Comparison of ENCODE assay signal across 9 cellular contexts in genomic region chrX:13092455-13092941, GRCh38. TPM values are rescaled to one million over a fixed set of nuclear protein-coding genes. Genes with fewer than 3 reads are reported as not detected.
DNase-seq lines count a peak whose midpoint lies in the region; ATAC-seq and TF ChIP-seq lines count a peak whose summit lies in the region.
"Had no signal": no experiment of that assay in that cellular context is flagged by ENCODE, and none has a peak within 500 bp of the region (broad histone marks: within the 10 kb centered on the region; RNA-seq: fewer than 3 reads in every experiment).

No MANE protein-coding gene starts in this region.

- 78 to 90% (median 82%) methylated on average over 6 to 7 of the region's 7 CpGs for WGBS in heart left ventricle, 4 donors

- H3K36me3 Mint-ChIP-seq in activated CD4-positive, alpha-beta T cell treated with anti-CD3 and anti-CD28 coated beads, Interleukin-2, amount 10 ng/mL, durations not matched to agents 7 days and 5 days (ENCODE audit: low read depth) = peaks cover 4% of the 10 kb centered on the region
- H3K36me3 Mint-ChIP-seq in neural progenitor cell (no peaks in the 10 kb centered on the region), MCF 10A (ENCODE audit: insufficient read depth, unreplicated experiment) (no peaks in the 10 kb centered on the region)

- POLR2A ChIA-PET in activated CD4-positive, alpha-beta T cell treated with anti-CD3 and anti-CD28 coated beads, Interleukin-2, amount 10 ng/mL, durations not matched to agents 7 days and 5 days (lab: Charles Lee) = interaction anchor here (0.6 to 3.0 kb wide), 3 partner anchors 41 to 120 kb away, joined by 3 to 36 read pairs (median 3); no protein-coding TSS in a partner anchor
- POLR2A ChIA-PET in MCF 10A (lab: Yijun Ruan, JAX) = no interaction called here

- H3K4me1 ChIP-seq in heart left ventricle = peaks cover 0 to 63% (median 11%) of the 10 kb centered on the region in 12 donors
- H3K4me1 ChIP-seq in neural progenitor cell = peaks cover 6% of the 10 kb centered on the region

- BruUV-seq in MCF 10A (replicated peaks; lab: Mats Ljungman, UMichigan) = no TSS peak

- H4K20me1 ChIP-seq in neural progenitor cell (ENCODE audit: low read depth) = no peaks in the 10 kb centered on the region

- no peaks in the 10 kb centered on the region for H3K79me2 ChIP-seq in neural progenitor cell (ENCODE audit: low read depth)

- no peak overlapping the region for H3K4me2 ChIP-seq in neural progenitor cell

- H3K27me3 Mint-ChIP-seq in activated CD4-positive, alpha-beta T cell treated with anti-CD3 and anti-CD28 coated beads, Interleukin-2, amount 10 ng/mL, durations not matched to agents 7 days and 5 days = no peaks in the 10 kb centered on the region
- H3K27me3 Mint-ChIP-seq in neural progenitor cell (ENCODE audit: insufficient read depth, low read depth) (peaks cover 4% of the 10 kb centered on the region), MCF 10A (ENCODE audit: insufficient read depth, unreplicated experiment) (peaks cover 14% of the 10 kb centered on the region)

- peak overlapping the region; percentile 42 for H3K4me3 Mint-ChIP-seq in activated CD4-positive, alpha-beta T cell treated with anti-CD3 and anti-CD28 coated beads, Interleukin-2, amount 10 ng/mL, durations not matched to agents 7 days and 5 days
- no peak overlapping the region for H3K4me3 Mint-ChIP-seq in neural progenitor cell
- H3K4me3 Mint-ChIP-seq in MCF 10A (ENCODE audit: unreplicated experiment) = no peak overlapping the region

- CTCF ChIA-PET in activated CD4-positive, alpha-beta T cell treated with anti-CD3 and anti-CD28 coated beads, Interleukin-2, amount 10 ng/mL, durations not matched to agents 7 days and 5 days (lab: Charles Lee) = interaction anchor here (0.6 to 16.4 kb wide), 21 partner anchors 9 to 398 kb away, joined by 3 to 137 read pairs (median 4); partner anchors contain the start of gene TMSB4X
- CTCF ChIA-PET in MCF 10A (lab: Yijun Ruan, JAX) = no interaction called here

- H3K9me3 ChIP-seq in heart left ventricle (peaks cover 0 to 7% (median 0%) of the 10 kb centered on the region in 12 donors), neural progenitor cell (ENCODE audit: low read depth) (no peaks in the 10 kb centered on the region)

- TF ChIP-seq CTCF in heart left ventricle (IDR thresholded peaks at IDR 0.05) (no peak), neural progenitor cell (IDR thresholded peaks at IDR 0.05) (no peak), MCF 10A (IDR thresholded peaks at IDR 0.05; ENCODE audit: unreplicated experiment) (no peak)

- intact Hi-C loops in heart left ventricle (cut with DNase I) (loop anchor here in 4 of 10 donors (10.0 kb wide), 3 partner anchors 58 to 118 kb away; partner anchors contain the start of gene TMSB4X (in 3 of the 4)), MCF 10A (cut with micrococcal nuclease) (no loop called here)

- TF ChIP-seq POLR2A in GM19099 (IDR thresholded peaks at IDR 0.05; ENCODE audit: extremely low read depth, insufficient read length, low read depth) (peak; percentile 68), heart left ventricle (IDR thresholded peaks at IDR 0.05) (no peak)

- H3K36me3 ChIP-seq in heart left ventricle = no peaks in the 10 kb centered on the region
- no peaks in the 10 kb centered on the region for H3K36me3 ChIP-seq in neural progenitor cell

- H3K27ac ChIP-seq in heart left ventricle (peak overlapping the region in 2 of 12 donors; percentile 30 to 90), neural progenitor cell (no peak overlapping the region)

- DNase-seq in activated CD4-positive, alpha-beta T cell treated with anti-CD3 and anti-CD28 coated beads, Interleukin-2, amount 10 ng/mL, durations not matched to agents 7 days and 5 days = peak; percentile 89
- DNase-seq in heart left ventricle = peak in 2 of 5 donors; percentile 28 to 32
- DNase-seq in stimulated activated CD8-positive, alpha-beta memory T cell treated with anti-CD3 and anti-CD28 coated beads, Interleukin-7, amount 100 ng/mL, for 48 hours (ENCODE audit: extremely low read depth in 1 of 2, low read depth in 1 of 2) = peak; percentile 55 to 70
- no peak for DNase-seq in neural progenitor cell (ENCODE audit: low spot score)
- no peak for DNase-seq in ecto neural progenitor cell (ENCODE audit: low spot score)
- DNase-seq in MCF 10A (ENCODE audit: unreplicated experiment) = no peak

- H3K9me3 Mint-ChIP-seq in activated CD4-positive, alpha-beta T cell treated with anti-CD3 and anti-CD28 coated beads, Interleukin-2, amount 10 ng/mL, durations not matched to agents 7 days and 5 days = peaks cover 3% of the 10 kb centered on the region
- H3K9me3 Mint-ChIP-seq in neural progenitor cell = peaks cover 14% of the 10 kb centered on the region
- no peaks in the 10 kb centered on the region for H3K9me3 Mint-ChIP-seq in MCF 10A (ENCODE audit: unreplicated experiment)

- no peak overlapping the region for H3K9ac ChIP-seq in neural progenitor cell

- H3K27ac Mint-ChIP-seq in activated CD4-positive, alpha-beta T cell treated with anti-CD3 and anti-CD28 coated beads, Interleukin-2, amount 10 ng/mL, durations not matched to agents 7 days and 5 days = peak overlapping the region; percentile 89
- H3K27ac Mint-ChIP-seq in neural progenitor cell = no peak overlapping the region
- H3K27ac Mint-ChIP-seq in MCF 10A (ENCODE audit: low read depth, unreplicated experiment) = no peak overlapping the region

- peaks cover 0 to 4% (median 0%) of the 10 kb centered on the region in 9 donors for H3K27me3 ChIP-seq in heart left ventricle
- no peaks in the 10 kb centered on the region for H3K27me3 ChIP-seq in neural progenitor cell

- ATAC-seq in HG03196 (IDR thresholded peaks at IDR 0.05; ENCODE audit: unreplicated experiment) (peak; percentile 64), heart left ventricle (peak; percentile 35 to 62 (median 48))

- H2AFZ ChIP-seq in neural progenitor cell (replicated peaks) = no peak overlapping the region

- H3K4me3 ChIP-seq in heart left ventricle = no peak overlapping the region
- no peak overlapping the region for H3K4me3 ChIP-seq in neural progenitor cell

- H3K4me1 Mint-ChIP-seq in activated CD4-positive, alpha-beta T cell treated with anti-CD3 and anti-CD28 coated beads, Interleukin-2, amount 10 ng/mL, durations not matched to agents 7 days and 5 days = peaks cover 84% of the 10 kb centered on the region
- H3K4me1 Mint-ChIP-seq in neural progenitor cell (peaks cover 5% of the 10 kb centered on the region), MCF 10A (ENCODE audit: insufficient read depth, unreplicated experiment) (peaks cover 6% of the 10 kb centered on the region)

- H3F3A ChIP-seq in neural progenitor cell (ENCODE audit: low read depth) = no peaks in the 10 kb centered on the region

RNA-seq across cellular contexts. Expression of gene FAM9C, which starts 48.1 kb away (rescaled TPM):
- total RNA-seq in activated CD4-positive, alpha-beta T cell treated with anti-CD3 and anti-CD28 coated beads, Interleukin-2, amount 10 ng/mL, durations not matched to agents 7 days and 5 days = not detected
- total RNA-seq in heart left ventricle = 1 to 10 TPM in 1 of 9 donors, under 1 TPM in 5, not detected in 3; 0.20 to 2.6 (median 0.34) TPM
- polyA plus RNA-seq in heart left ventricle = not detected
- total RNA-seq in neural progenitor cell (ENCODE audit: low replicate concordance) = not detected in 2 replicates
- total RNA-seq in MCF 10A (2022) = not detected in 2 replicates
- total RNA-seq: T-helper 2 cell treated with Interferon-gamma antibody and Interleukin-4, amounts not matched to agents 100 ng/mL and 5 ng/mL, for 36 hours had no signal

Comparison
In these comparisons a context has a peak if more than half of its experiments do, and no peak if none do; other contexts are left out.
1. DNase-seq: peak in activated CD4-positive, alpha-beta T cell treated with anti-CD3 and anti-CD28 coated beads, Interleukin-2, amount 10 ng/mL, durations not matched to agents 7 days and 5 days (single experiment) and stimulated activated CD8-positive, alpha-beta memory T cell treated with anti-CD3 and anti-CD28 coated beads, Interleukin-7, amount 100 ng/mL, for 48 hours (2 of 2); none in neural progenitor cell (single experiment), ecto neural progenitor cell (single experiment) and MCF 10A (single experiment).